In the genomic region with DNA sequence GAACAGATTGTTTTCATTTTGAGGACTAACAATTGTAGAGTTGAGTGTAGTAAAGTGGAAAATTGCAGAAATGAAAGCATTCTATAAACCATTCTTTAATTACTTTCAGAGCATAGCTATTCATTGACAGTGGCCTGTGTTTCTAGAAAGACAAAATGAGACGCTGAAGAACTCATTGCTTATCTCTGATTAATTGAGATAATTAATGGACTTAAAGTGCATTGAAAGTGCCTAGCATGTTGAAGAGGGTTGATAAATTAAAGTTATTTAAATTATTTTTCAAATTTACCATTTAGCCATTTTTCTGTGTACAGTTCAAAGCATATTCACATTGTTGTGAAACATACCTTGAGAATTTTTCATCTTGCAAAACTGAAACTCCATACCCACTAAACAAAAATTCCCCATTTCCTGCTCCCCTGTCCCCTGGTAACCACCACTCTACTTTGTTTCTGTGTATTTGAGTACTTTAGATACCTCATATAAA, we compare ENCODE assay signal across 13 cellular contexts. TPM values are rescaled to one million over a fixed set of nuclear protein-coding genes. Genes with fewer than 3 reads are reported as not detected.
DNase-seq lines count a peak whose midpoint lies in the region; ATAC-seq, FAIRE-seq and TF ChIP-seq lines count a peak whose summit lies in the region.
"Had no signal": no experiment of that assay in that cellular context is flagged by ENCODE, and none has a peak within 500 bp of the region (broad histone marks: within the 10 kb centered on the region; RNA-seq: fewer than 3 reads in every experiment).

No MANE protein-coding gene starts in this region.

- FAIRE-seq in GM12891 (lab: Jason Lieb, UNC): peak; percentile 79

- H3K4me2 ChIP-seq in osteoblast (ENCODE audit: insufficient read depth, low read length): no peak overlapping the region

- no peaks in the 10 kb centered on the region for H3K36me3 ChIP-seq in osteoblast (ENCODE audit: insufficient read depth, low read length)
- H3K36me3 ChIP-seq: SJCRH30 had no signal

- H2AFZ ChIP-seq in osteoblast (ENCODE audit: low read length): no peak overlapping the region

- no peak for TF ChIP-seq CTCF in osteoblast (IDR thresholded peaks at IDR 0.05; ENCODE audit: extremely low read depth, low read depth, low read length)

- TF ChIP-seq POLR2A in GM12891 (IDR thresholded peaks at IDR 0.05; ENCODE audit: low read depth, low read length): no peak

- no peak overlapping the region for H3K27ac Mint-ChIP-seq in activated naive CD4-positive, alpha-beta T cell treated with anti-CD3 and anti-CD28 coated beads, Interleukin-2, amount 50 U/mL, for 72 hours

- H3K9me3 Mint-ChIP-seq in activated naive CD4-positive, alpha-beta T cell treated with anti-CD3 and anti-CD28 coated beads, Interleukin-2, amount 50 U/mL, for 72 hours: peaks cover 0 to 7% of the 10 kb centered on the region in 2 donors

- peaks cover 21% of the 10 kb centered on the region for H3K79me2 ChIP-seq in osteoblast (ENCODE audit: insufficient read depth, low read length)

- no peak overlapping the region for H3K4me3 ChIP-seq in osteoblast (ENCODE audit: insufficient read depth, low read length)
- H3K4me3 ChIP-seq: SJCRH30 had no signal

- no peaks in the 10 kb centered on the region for H3K9me3 ChIP-seq in osteoblast (ENCODE audit: low read depth, low read length)
- H3K9me3 ChIP-seq: SJCRH30 had no signal

- no peak overlapping the region for H3K27ac ChIP-seq in osteoblast (ENCODE audit: low read depth, low read length)
- H3K27ac ChIP-seq: SJCRH30 had no signal

- DNase-seq in GM12891 (ENCODE audit: insufficient read length, low spot score) (peak; percentile 4), hippocampal formation (lab: John Stamatoyannopoulos, UW) (no peak), osteoblast (ENCODE audit: insufficient read length, low spot score, missing footprints) (no peak), SKM-1 treated with dmso at 0.1 percent for 144 hours (lab: John Stamatoyannopoulos, UW; ENCODE audit: unreplicated experiment) (no peak)
- no peak for DNase-seq in activated naive CD4-positive, alpha-beta T cell treated with anti-CD3 and anti-CD28 coated beads, Interleukin-2, amount 50 U/mL, for 72 hours (ENCODE audit: low spot score in 2 of 2)
- DNase-seq: activated CD4-positive, alpha-beta T cell treated with anti-CD3 and anti-CD28 coated beads, Interleukin-2, amount 50 U/mL, for 1 hour; amniotic stem cell; NCI-H2029; SJCRH30; stimulated activated CD4-positive, alpha-beta T cell treated with anti-CD3 and anti-CD28 coated beads, Interleukin-2, amount 100 ng/mL, for 24 hours had no signal

- no peaks in the 10 kb centered on the region for H3K27me3 ChIP-seq in osteoblast (ENCODE audit: insufficient read depth, low read length)
- H3K27me3 ChIP-seq: SJCRH30 had no signal

- no peaks in the 10 kb centered on the region for H4K20me1 ChIP-seq in osteoblast (ENCODE audit: insufficient read depth, low read length)

- no peaks in the 10 kb centered on the region for H3K36me3 Mint-ChIP-seq in activated naive CD4-positive, alpha-beta T cell treated with anti-CD3 and anti-CD28 coated beads, Interleukin-2, amount 50 U/mL, for 72 hours

- peak; percentile 86 for ATAC-seq in GM19438 (IDR thresholded peaks at IDR 0.05; ENCODE audit: low read depth, unreplicated experiment)
- ATAC-seq in HG02870 (IDR thresholded peaks at IDR 0.05; ENCODE audit: unreplicated experiment): peak; percentile 85
- ATAC-seq in HG03565 (IDR thresholded peaks at IDR 0.05; ENCODE audit: unreplicated experiment): peak; percentile 74
- no peak for ATAC-seq in activated naive CD4-positive, alpha-beta T cell treated with anti-CD3 and anti-CD28 coated beads, Interleukin-2, amount 50 U/mL, for 72 hours

- no peaks in the 10 kb centered on the region for H3K4me1 ChIP-seq in osteoblast (ENCODE audit: insufficient read depth, low read length)

TF ChIP-seq in GM12891, 5 proteins besides CTCF, POLR2A, EP300 and RAD21:
- no peak for TF ChIP-seq POU2F2 (IDR thresholded peaks at IDR 0.05; ENCODE audit: low read depth, low read length)
- TF ChIP-seq SPI1 (IDR thresholded peaks at IDR 0.05; ENCODE audit: low read depth, low read length): peak; percentile 75
- TF ChIP-seq PAX5 (IDR thresholded peaks at IDR 0.05; ENCODE audit: insufficient read depth, low read length, severe bottlenecking): no peak

RNA-seq across cellular contexts. Expression of a gene that starts 57.4 kb away (rescaled TPM):
- polyA plus RNA-seq in GM12891 (2012; ENCODE audit: low read depth, missing spikeins): 6.7 TPM
- total RNA-seq in osteoblast: 19.5 and 24.2 TPM in 2 replicates
- 10 to 100 TPM; 11.1 to 13.9 TPM for total RNA-seq in activated naive CD4-positive, alpha-beta T cell treated with anti-CD3 and anti-CD28 coated beads, Interleukin-2, amount 50 U/mL, for 72 hours

Comparison
In these comparisons a context has a peak if more than half of its experiments do, and no peak if none do; other contexts are left out.
1. ATAC-seq: peak in GM19438 (single experiment), HG02870 (single experiment) and HG03565 (single experiment); none in activated naive CD4-positive, alpha-beta T cell treated with anti-CD3 and anti-CD28 coated beads, Interleukin-2, amount 50 U/mL, for 72 hours (0 of 2).